Comparison of ENCODE assay signal across 14 cellular contexts in the genomic region with DNA sequence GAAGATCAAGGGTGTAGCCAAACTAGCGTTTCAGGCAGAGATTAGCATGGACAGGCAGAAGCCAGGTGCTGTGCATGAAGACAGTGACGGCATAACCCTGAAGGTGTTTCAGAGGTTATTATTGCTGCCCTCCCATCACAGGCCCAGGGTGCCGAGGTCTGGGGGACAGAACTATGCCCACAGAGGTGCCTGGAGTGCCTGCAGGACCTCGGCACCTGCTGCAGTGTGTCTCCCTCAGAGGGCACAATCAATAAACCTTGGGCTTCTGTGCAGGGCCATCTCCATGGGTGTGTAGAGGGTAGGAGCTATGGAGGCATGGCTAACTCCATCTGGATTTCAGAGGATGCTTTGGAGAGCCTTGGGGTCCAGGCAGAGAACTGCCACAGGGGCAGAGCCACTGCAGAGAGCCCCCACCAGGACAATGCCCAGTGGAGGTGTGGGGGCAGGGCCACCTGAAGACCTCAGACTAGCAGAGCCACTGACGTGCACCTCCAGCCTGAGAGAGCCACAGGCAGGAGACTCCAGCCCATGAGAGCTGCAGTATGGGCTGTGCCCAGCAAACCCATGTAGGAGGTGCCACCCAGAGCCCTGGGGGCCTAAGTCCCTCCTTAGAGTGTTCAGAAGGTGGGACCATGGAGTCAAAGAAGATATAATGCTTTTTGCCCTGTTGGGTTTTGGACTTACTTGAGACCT. TPM values are rescaled to one million over a fixed set of nuclear protein-coding genes. Genes with fewer than 3 reads are reported as not detected.
A peak's percentile ranks its signal among the peaks of the same experiment; 100 is the strongest.
DNase-seq lines count a peak whose midpoint lies in the region; ATAC-seq and TF ChIP-seq lines count a peak whose summit lies in the region.
"Had no signal": no experiment of that assay in that cellular context is flagged by ENCODE, and none has a peak within 500 bp of the region (broad histone marks: within the 10 kb centered on the region; RNA-seq: fewer than 3 reads in every experiment).

No MANE protein-coding gene starts in this region.

- no peaks in the 10 kb centered on the region for H3K79me2 ChIP-seq in osteoblast (ENCODE audit: insufficient read depth, low read length)

- peak; percentile 35 for DNase-seq in activated CD8-positive, alpha-beta memory T cell treated with anti-CD3 and anti-CD28 coated beads, Interleukin-2, amount 50 U/mL, for 48 hours
- no peak for DNase-seq in activated CD8-positive, alpha-beta memory T cell treated with anti-CD3 and anti-CD28 coated beads, Interleukin-2, amount 10 ng/mL, durations not matched to agents 7 days and 5 days
- DNase-seq in cardiac septum (ENCODE audit: low spot score) (peak; percentile 53), right atrium auricular region (ENCODE audit: low spot score) (no peak), osteoblast (ENCODE audit: insufficient read length, low spot score, missing footprints) (peak; percentile 67), WERI-Rb-1 (no peak), NCI-H1930 (lab: John Stamatoyannopoulos, UW) (no peak), medulla oblongata (ENCODE audit: extremely low spot score) (no peak)
- DNase-seq: ACHN; CD4-positive, CD25-positive, alpha-beta regulatory T cell; DMS53; GF-D8 had no signal

- no peak overlapping the region for H3K4me3 ChIP-seq in right atrium auricular region
- H3K4me3 ChIP-seq in osteoblast (ENCODE audit: insufficient read depth, low read length): no peak overlapping the region
- H3K4me3 ChIP-seq in WERI-Rb-1 (ENCODE audit: low read depth, low read length): no peak overlapping the region
- H3K4me3 ChIP-seq: BLaER1 treated with 17β-estradiol and CSF1 and Interleukin-3, amounts not matched to agents 10 nM and 100 nM; HAP-1 had no signal

- no peak for ATAC-seq in activated CD8-positive, alpha-beta memory T cell treated with anti-CD3 and anti-CD28 coated beads, Interleukin-2, amount 10 ng/mL, durations not matched to agents 7 days and 5 days

- H3K36me3 ChIP-seq in right atrium auricular region: no peaks in the 10 kb centered on the region
- no peaks in the 10 kb centered on the region for H3K36me3 ChIP-seq in osteoblast (ENCODE audit: insufficient read depth, low read length)
- no peaks in the 10 kb centered on the region for H3K36me3 ChIP-seq in WERI-Rb-1
- H3K36me3 ChIP-seq: BLaER1 treated with 17β-estradiol and CSF1 and Interleukin-3, amounts not matched to agents 10 nM and 100 nM; HAP-1 had no signal

- H3K4me1 Mint-ChIP-seq in activated CD8-positive, alpha-beta memory T cell treated with anti-CD3 and anti-CD28 coated beads, Interleukin-2, amount 10 ng/mL, durations not matched to agents 7 days and 5 days: no peaks in the 10 kb centered on the region

- H3K27ac Mint-ChIP-seq in activated CD8-positive, alpha-beta memory T cell treated with anti-CD3 and anti-CD28 coated beads, Interleukin-2, amount 10 ng/mL, durations not matched to agents 7 days and 5 days: no peak overlapping the region
- H3K27ac Mint-ChIP-seq: CD4-positive, CD25-positive, alpha-beta regulatory T cell had no signal

- TF ChIP-seq CTCF in right atrium auricular region (IDR thresholded peaks at IDR 0.05) (no peak), osteoblast (IDR thresholded peaks at IDR 0.05; ENCODE audit: extremely low read depth, low read depth, low read length) (no peak), WERI-Rb-1 (IDR thresholded peaks at IDR 0.05; ENCODE audit: low read depth, low read length) (no peak)

- no peak overlapping the region for H2AFZ ChIP-seq in osteoblast (ENCODE audit: low read length)

- H3K4me2 ChIP-seq in osteoblast (ENCODE audit: insufficient read depth, low read length): no peak overlapping the region

- H3K27ac ChIP-seq in right atrium auricular region (no peak overlapping the region), osteoblast (ENCODE audit: low read depth, low read length) (no peak overlapping the region), WERI-Rb-1 (no peak overlapping the region)
- H3K27ac ChIP-seq: BLaER1 treated with 17β-estradiol and CSF1 and Interleukin-3, amounts not matched to agents 10 nM and 100 nM had no signal

- H3K36me3 Mint-ChIP-seq in activated CD8-positive, alpha-beta memory T cell treated with anti-CD3 and anti-CD28 coated beads, Interleukin-2, amount 10 ng/mL, durations not matched to agents 7 days and 5 days: peaks cover 2% of the 10 kb centered on the region
- H3K36me3 Mint-ChIP-seq: CD4-positive, CD25-positive, alpha-beta regulatory T cell had no signal

- peaks cover 23% of the 10 kb centered on the region for H3K27me3 Mint-ChIP-seq in activated CD8-positive, alpha-beta memory T cell treated with anti-CD3 and anti-CD28 coated beads, Interleukin-2, amount 10 ng/mL, durations not matched to agents 7 days and 5 days

- CTCF ChIA-PET in activated CD8-positive, alpha-beta memory T cell treated with anti-CD3 and anti-CD28 coated beads, Interleukin-2, amount 10 ng/mL, durations not matched to agents 7 days and 5 days (lab: Charles Lee): no interaction called here

- no peaks in the 10 kb centered on the region for H3K9me3 Mint-ChIP-seq in activated CD8-positive, alpha-beta memory T cell treated with anti-CD3 and anti-CD28 coated beads, Interleukin-2, amount 10 ng/mL, durations not matched to agents 7 days and 5 days (ENCODE audit: low read depth)

- H3K4me3 Mint-ChIP-seq in activated CD8-positive, alpha-beta memory T cell treated with anti-CD3 and anti-CD28 coated beads, Interleukin-2, amount 10 ng/mL, durations not matched to agents 7 days and 5 days: no peak overlapping the region

- no peaks in the 10 kb centered on the region for H4K20me1 ChIP-seq in osteoblast (ENCODE audit: insufficient read depth, low read length)
- H4K20me1 ChIP-seq: BLaER1 treated with 17β-estradiol and CSF1 and Interleukin-3, amounts not matched to agents 10 nM and 100 nM had no signal

- intact Hi-C loops in cardiac septum (cut with DNase I): no loop called here

- H3K9me3 ChIP-seq in right atrium auricular region (no peaks in the 10 kb centered on the region), osteoblast (ENCODE audit: low read depth, low read length) (no peaks in the 10 kb centered on the region), WERI-Rb-1 (ENCODE audit: severe bottlenecking) (peaks cover 21% of the 10 kb centered on the region)
- H3K9me3 ChIP-seq: HAP-1 had no signal

- H3K4me1 ChIP-seq in right atrium auricular region (no peaks in the 10 kb centered on the region), osteoblast (ENCODE audit: insufficient read depth, low read length) (no peaks in the 10 kb centered on the region)
- H3K4me1 ChIP-seq: HAP-1 had no signal

- H3K27me3 ChIP-seq in right atrium auricular region (no peaks in the 10 kb centered on the region), osteoblast (ENCODE audit: insufficient read depth, low read length) (peaks cover 5% of the 10 kb centered on the region), WERI-Rb-1 (ENCODE audit: insufficient read depth, low read depth, severe bottlenecking) (no peaks in the 10 kb centered on the region)
- H3K27me3 ChIP-seq: BLaER1 treated with 17β-estradiol and CSF1 and Interleukin-3, amounts not matched to agents 10 nM and 100 nM had no signal

RNA-seq across cellular contexts. Expression of gene ABCG1, which starts 5.7 kb away (rescaled TPM):
- total RNA-seq in activated CD8-positive, alpha-beta memory T cell treated with anti-CD3 and anti-CD28 coated beads, Interleukin-2, amount 10 ng/mL, durations not matched to agents 7 days and 5 days: 10 to 100 TPM in 1 of 2 experiments, 1 to 10 TPM in 1; 6.7 to 13.2 TPM
- 6.3 TPM for total RNA-seq in cardiac septum
- 10 to 100 TPM in 1 of 2 donors, 1 to 10 TPM in 1; 7.9 to 12.3 TPM for total RNA-seq in right atrium auricular region
- under 0.01 and 0.72 TPM in 2 replicates for total RNA-seq in osteoblast

Comparison
In these comparisons a context has a peak if more than half of its experiments do, and no peak if none do; other contexts are left out.
1. DNase-seq: peak in activated CD8-positive, alpha-beta memory T cell treated with anti-CD3 and anti-CD28 coated beads, Interleukin-2, amount 50 U/mL, for 48 hours (single experiment), cardiac septum (single experiment) and osteoblast (single experiment); none in activated CD8-positive, alpha-beta memory T cell treated with anti-CD3 and anti-CD28 coated beads, Interleukin-2, amount 10 ng/mL, durations not matched to agents 7 days and 5 days (single experiment), right atrium auricular region (single experiment), WERI-Rb-1 (single experiment), NCI-H1930 (0 of 2) and medulla oblongata (single experiment).